ENCODE assay signal across 1 cellular context in genomic region chr3:99870712-99871111, GRCh38.
TF ChIP-seq lines count a peak whose summit lies in the region.

No MANE protein-coding gene starts in this region.

TF ChIP-seq in HepG2, 621 proteins besides CTCF, POLR2A, EP300 and RAD21 (continued from another document):
- TF ChIP-seq ZNF772 (CRISPR knock-in tag; IDR thresholded peaks at IDR 0.05) (no peak), FUBP1 (CRISPR knock-in tag; IDR thresholded peaks at IDR 0.05; ENCODE audit: borderline replicate concordance) (0 out of 2 replicates have a peak, but pooled peaks have one; percentile 20), MED8 (CRISPR knock-in tag; IDR thresholded peaks at IDR 0.05; ENCODE audit: insufficient replicate concordance) (no peak), POLR2G (IDR thresholded peaks at IDR 0.05; ENCODE audit: low read depth, low read length) (peak; percentile 28; the same call in 1 of the 2 replicates)
TF ChIP-seq in HepG2: peak in this region for 4.
